In genomic region chr2:134234535-134234934, GRCh38 we compare ENCODE assay signal across 10 cellular contexts. TPM values are rescaled to one million over a fixed set of nuclear protein-coding genes. Genes with fewer than 3 reads are reported as not detected.
DNase-seq lines count a peak whose midpoint lies in the region; ATAC-seq and TF ChIP-seq lines count a peak whose summit lies in the region.
"Had no signal": no experiment of that assay in that cellular context is flagged by ENCODE, and none has a peak within 500 bp of the region (broad histone marks: within the 10 kb centered on the region; RNA-seq: fewer than 3 reads in every experiment).

No MANE protein-coding gene starts in this region.

- peak overlapping the region; percentile 69 for H3K9ac ChIP-seq in BLaER1

- H3K4me3 ChIP-seq in BLaER1 (0 out of 2 replicates have a peak overlapping the region, but pooled peaks have one; percentile 7), GM08714 (ENCODE audit: low read length) (peak overlapping the region; percentile 23; the same call in 1 of the 2 replicates), WERI-Rb-1 (ENCODE audit: low read depth, low read length) (no peak overlapping the region), right cardiac atrium (ENCODE audit: low read length) (no peak overlapping the region), BE2C (ENCODE audit: low read depth, low read length) (no peak overlapping the region)

- H3K27me3 ChIP-seq in BLaER1: no peaks in the 10 kb centered on the region
- no peaks in the 10 kb centered on the region for H3K27me3 ChIP-seq in WERI-Rb-1 (ENCODE audit: insufficient read depth, low read depth, severe bottlenecking)
- H3K27me3 ChIP-seq in right cardiac atrium (ENCODE audit: control insufficient read depth, insufficient read depth): no peaks in the 10 kb centered on the region
- H3K27me3 ChIP-seq in BE2C: no peaks in the 10 kb centered on the region

- WGBS in right cardiac atrium: 76% methylated on average over 1 of the region's 1 CpG

- H3K9me3 ChIP-seq in BLaER1 (peaks cover 8% of the 10 kb centered on the region), WERI-Rb-1 (ENCODE audit: severe bottlenecking) (no peaks in the 10 kb centered on the region), right cardiac atrium (ENCODE audit: control insufficient read depth, low read length) (no peaks in the 10 kb centered on the region), BE2C (no peaks in the 10 kb centered on the region)

- H3K4me2 ChIP-seq in BLaER1: peak overlapping the region; percentile 77

- no peak for TF ChIP-seq CTCF in WERI-Rb-1 (IDR thresholded peaks at IDR 0.05; ENCODE audit: low read depth, low read length)
- TF ChIP-seq CTCF in BE2C (IDR thresholded peaks at IDR 0.05; ENCODE audit: low read depth, low read length): no peak

- peaks cover 100% of the 10 kb centered on the region for H3K4me1 ChIP-seq in BLaER1
- peaks cover 18% of the 10 kb centered on the region for H3K4me1 ChIP-seq in right cardiac atrium (ENCODE audit: control insufficient read depth, insufficient read depth, low read length)
- peaks cover 7% of the 10 kb centered on the region for H3K4me1 ChIP-seq in BE2C

- peaks cover 7% of the 10 kb centered on the region; the same call in 1 of the 2 replicates for H4K20me1 ChIP-seq in BLaER1

- H3K27ac ChIP-seq in BLaER1 (peak overlapping the region; percentile 83), WERI-Rb-1 (no peak overlapping the region), right cardiac atrium (ENCODE audit: low read length) (no peak overlapping the region)

- ATAC-seq in left colon (peak; percentile 84), right cardiac atrium (no peak)

- H3K36me3 ChIP-seq in BLaER1: peaks cover 27% of the 10 kb centered on the region; the same call in 1 of the 2 replicates
- no peaks in the 10 kb centered on the region for H3K36me3 ChIP-seq in WERI-Rb-1
- no peaks in the 10 kb centered on the region for H3K36me3 ChIP-seq in BE2C

- intact Hi-C loops in left colon (cut with DNase I, micrococcal nuclease): no loop called here
- intact Hi-C loops in right cardiac atrium (cut with DNase I): loop anchor here in 1 of 4 donors (10.0 kb wide), 1 partner anchor 110 kb away; no protein-coding TSS in a partner anchor

- peak; percentile 23 for DNase-seq in WERI-Rb-1
- DNase-seq in left colon: no peak
- no peak for DNase-seq in NCI-H2029 treated with DMSO at 0.1 percent for 48 hours (lab: John Stamatoyannopoulos, UW)
- no peak for DNase-seq in stimulated activated CD8-positive, alpha-beta memory T cell treated with anti-CD3 and anti-CD28 coated beads, Interleukin-4, amount 100 ng/mL, for 48 hours
- no peak for DNase-seq in right cardiac atrium
- DNase-seq in BE2C: no peak
- DNase-seq: activated T-cell treated with anti-CD3 and anti-CD28 coated beads, Interleukin-2, amount 50 U/mL, for 1 hour; RPMI8226 had no signal

RNA-seq across cellular contexts. Expression of gene MGAT5, which starts 19.3 kb away (rescaled TPM):
- 10 to 100 TPM; 62.1 to 93.6 TPM for total RNA-seq in left colon
- total RNA-seq in right cardiac atrium: 100 to 1,000 TPM; 112 to 156 (median 134) TPM
- polyA plus RNA-seq in right cardiac atrium: 29.0 TPM
- 20.4 TPM for polyA plus RNA-seq in BE2C (2012; ENCODE audit: insufficient read depth, insufficient read length, low read depth)

Comparison
In these comparisons a context has a peak if more than half of its experiments do, and no peak if none do; other contexts are left out.
1. H3K4me3 ChIP-seq: peak in BLaER1 (single experiment) and GM08714 (single experiment); none in WERI-Rb-1 (single experiment), right cardiac atrium (single experiment) and BE2C (single experiment).